ENCODE assay signal across 13 cellular contexts in the genomic region with DNA sequence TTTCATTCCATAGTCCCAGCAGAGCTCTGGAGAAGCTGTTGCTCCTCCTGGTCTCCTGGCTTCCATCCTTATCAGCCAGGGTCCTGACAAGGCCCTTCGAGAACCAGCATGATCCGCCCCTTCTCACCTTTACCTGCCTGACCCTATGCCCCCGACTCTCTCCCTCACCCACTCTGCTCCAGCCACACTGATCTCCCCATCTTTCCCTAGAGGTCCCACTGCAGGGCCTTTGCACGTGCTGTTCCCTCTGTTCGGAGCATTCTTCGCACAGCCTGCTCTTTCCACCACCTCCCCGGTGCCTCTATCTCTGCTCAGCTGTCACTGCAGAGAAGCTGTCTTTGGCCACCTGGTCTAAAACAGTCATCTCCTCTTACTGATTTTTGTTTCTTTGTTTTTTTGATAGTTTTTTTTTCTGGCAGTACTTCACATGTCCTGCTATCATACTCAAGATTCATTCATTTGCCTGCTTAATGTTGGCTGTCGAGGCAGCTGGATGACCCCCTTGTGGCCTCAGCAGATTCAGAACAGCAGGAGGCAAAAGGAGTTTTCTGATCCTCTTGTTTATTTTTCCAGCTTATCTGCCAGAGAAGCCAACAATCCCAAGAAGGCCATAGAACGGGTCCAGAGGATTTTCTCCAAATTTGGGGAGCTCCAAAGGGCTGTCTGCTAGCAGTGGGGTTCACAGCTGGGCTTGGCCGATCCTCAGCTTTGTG. TPM values are rescaled to one million over a fixed set of nuclear protein-coding genes. Genes with fewer than 3 reads are reported as not detected.
A peak's percentile ranks its signal among the peaks of the same experiment; 100 is the strongest.
DNase-seq lines count a peak whose midpoint lies in the region; ATAC-seq and TF ChIP-seq lines count a peak whose summit lies in the region.
"Had no signal": no experiment of that assay in that cellular context is flagged by ENCODE, and none has a peak within 500 bp of the region (broad histone marks: within the 10 kb centered on the region; RNA-seq: fewer than 3 reads in every experiment).

No MANE protein-coding gene starts in this region.

- TF ChIP-seq POLR2A in ovary (IDR thresholded peaks at IDR 0.05) (no peak), GM18505 (IDR thresholded peaks at IDR 0.05; ENCODE audit: borderline replicate concordance, extremely low read depth, insufficient read depth, insufficient read length) (no peak)

- H3K4me3 ChIP-seq in GM23338 (peak overlapping the region; percentile 62), Panc1 (ENCODE audit: low read depth in 2 of 2, low read length in 2 of 2) (no peak overlapping the region), ovary (no peak overlapping the region)

- TF ChIP-seq CTCF in GM23338 (conservative IDR thresholded peaks at IDR 0.05; ENCODE audit: low read depth in 2 of 2) (no peak), Panc1 (IDR thresholded peaks at IDR 0.05) (no peak), ovary (IDR thresholded peaks at IDR 0.05) (no peak)

- no peak overlapping the region for H2AFZ ChIP-seq in GM23338

- BruUV-seq in Panc1 (replicated peaks; lab: Mats Ljungman, UMichigan): no TSS peak

- H4K20me1 ChIP-seq in GM23338 (replicated peaks; ENCODE audit: insufficient read depth): no peaks in the 10 kb centered on the region

- H3K4me1 ChIP-seq in GM23338 (ENCODE audit: insufficient read depth) (peaks cover 44% of the 10 kb centered on the region), Panc1 (ENCODE audit: control insufficient read depth, insufficient read depth, low read length) (peaks cover 25% of the 10 kb centered on the region), ovary (ENCODE audit: insufficient read depth) (peaks cover 16% of the 10 kb centered on the region)

- H3K4me1 Mint-ChIP-seq in GM23338: peaks cover 45% of the 10 kb centered on the region

- 0 out of 2 replicates have a peak, but pooled peaks cover 8% of the 10 kb centered on the region for H3F3A ChIP-seq in GM23338 (replicated peaks; ENCODE audit: low read depth)

- H3K36me3 Mint-ChIP-seq in GM23338 (ENCODE audit: low read depth): peaks cover 6% of the 10 kb centered on the region; the same call in 2 of the 3 replicates
- H3K36me3 Mint-ChIP-seq: CD8-positive, alpha-beta T cell; natural killer cell treated with Interleukin-12 subunit alpha and Interleukin-12 subunit beta and Interleukin-15 and Interleukin-18, amount 100 ng/mL, for 72 hours had no signal

- H3K4me3 Mint-ChIP-seq in GM23338: peak overlapping the region; percentile 79
- H3K4me3 Mint-ChIP-seq: CD8-positive, alpha-beta T cell; natural killer cell treated with Interleukin-12 subunit alpha and Interleukin-12 subunit beta and Interleukin-15 and Interleukin-18, amount 100 ng/mL, for 72 hours had no signal

- no peaks in the 10 kb centered on the region for H3K27me3 ChIP-seq in GM23338 (ENCODE audit: insufficient read depth)
- H3K27me3 ChIP-seq in Panc1 (ENCODE audit: control insufficient read depth, insufficient read depth, low read length): no peaks in the 10 kb centered on the region
- no peaks in the 10 kb centered on the region for H3K27me3 ChIP-seq in ovary

- H3K36me3 ChIP-seq in GM23338 (ENCODE audit: insufficient read depth) (no peaks in the 10 kb centered on the region), Panc1 (ENCODE audit: control insufficient read depth, insufficient read depth, low read length) (no peaks in the 10 kb centered on the region), ovary (no peaks in the 10 kb centered on the region)

- 31 to 36% (median 32%) methylated on average over 10 of the region's 10 CpGs for WGBS in ovary, 3 donors

- peak overlapping the region; percentile 89; the same call in 1 of the 2 replicates for H3K27ac Mint-ChIP-seq in GM23338
- H3K27ac Mint-ChIP-seq: CD8-positive, alpha-beta T cell had no signal

- intact Hi-C loops in Panc1 (cut with micrococcal nuclease; ENCODE audit: unreplicated experiment): no loop called here
- intact Hi-C loops in Right ventricle myocardium superior (cut with DNase I): no loop called here
- intact Hi-C loops in ovary (cut with DNase I): no loop called here

- TF ChIP-seq EP300 in ovary (IDR thresholded peaks at IDR 0.05): no peak

- DNase-seq in GM23338 (ENCODE audit: low spot score): no peak
- DNase-seq in Panc1 (ENCODE audit: low read depth, low spot score): no peak
- no peak for DNase-seq in Right ventricle myocardium superior
- peak in 4 of 5 donors; percentile 46 to 69 (median 58) for DNase-seq in ovary
- DNase-seq in NCI-H524 treated with DMSO at 0.1 percent for 48 hours (lab: John Stamatoyannopoulos, UW): no peak
- no peak for DNase-seq in DMS53 treated with DMSO at 0.1 percent for 48 hours (lab: John Stamatoyannopoulos, UW; ENCODE audit: unreplicated experiment)
- DNase-seq: CD8-positive, alpha-beta T cell; GOT3; NCI-H146 had no signal

- no peaks in the 10 kb centered on the region for H3K9me2 ChIP-seq in GM23338 (ENCODE audit: insufficient read depth)

- no peaks in the 10 kb centered on the region for H3K9me3 Mint-ChIP-seq in GM23338
- H3K9me3 Mint-ChIP-seq: CD8-positive, alpha-beta T cell; natural killer cell treated with Interleukin-12 subunit alpha and Interleukin-12 subunit beta and Interleukin-15 and Interleukin-18, amount 100 ng/mL, for 72 hours had no signal

- in situ Hi-C loops in Panc1 (cut with HindIII; ENCODE audit: low pct_unique_long_range_greater_than_20kb, low sequenced_read_pairs): no loop called here

- CTCF ChIA-PET in Panc1 (lab: Charles Lee): interaction anchor here (0.6 kb wide), 2 partner anchors 308 to 324 kb away, joined by 4 to 10 read pairs; no protein-coding TSS in a partner anchor

- H3K4me2 ChIP-seq in GM23338: peak overlapping the region; percentile 89

- H3K27me3 Mint-ChIP-seq in GM23338 (ENCODE audit: insufficient read depth, low read depth, poor library complexity): peaks cover 16% of the 10 kb centered on the region

- POLR2A ChIA-PET in Panc1 (lab: Charles Lee): interaction anchor here (0.6 kb wide), 1 partner anchor 8 kb away, joined by 4 read pairs; no protein-coding TSS in a partner anchor

- ATAC-seq in GM23338 (no peak), Panc1 (no peak; the same call in 1 of the 2 replicates), Right ventricle myocardium superior (ENCODE audit: poor library complexity) (peak; percentile 20), GM18505 (IDR thresholded peaks at IDR 0.05; ENCODE audit: unreplicated experiment) (no peak), esophagus mucosa (no peak)
- ATAC-seq: CD8-positive, alpha-beta T cell had no signal

- H3K79me2 ChIP-seq in GM23338 (replicated peaks; ENCODE audit: insufficient read depth): peaks cover 25% of the 10 kb centered on the region

- H3K9me3 ChIP-seq in Panc1 (ENCODE audit: control insufficient read depth, insufficient read depth, low read depth, low read length) (no peaks in the 10 kb centered on the region), ovary (no peaks in the 10 kb centered on the region)

- H3K27ac ChIP-seq in GM23338 (ENCODE audit: low read depth): peak overlapping the region; percentile 99
- peak overlapping the region; percentile 56; the same call in 1 of the 2 replicates for H3K27ac ChIP-seq in Panc1 (ENCODE audit: low read length)
- peak overlapping the region; percentile 73 to 94 for H3K27ac ChIP-seq in ovary
- H3K27ac ChIP-seq: epithelial cell of prostate had no signal

TF ChIP-seq in GM23338, 12 proteins besides CTCF, POLR2A, EP300 and RAD21 (continues in another document):
- no peak for TF ChIP-seq CREB1 (CRISPR knock-in tag; IDR thresholded peaks at IDR 0.05; ENCODE audit: low read depth)
- no peak for TF ChIP-seq POLR2AphosphoS5 (IDR thresholded peaks at IDR 0.05; ENCODE audit: low read depth)
- no peak for TF ChIP-seq EZH2 (IDR thresholded peaks at IDR 0.05; ENCODE audit: low read depth, unreplicated experiment)
- TF ChIP-seq ZNF331 (CRISPR knock-in tag; IDR thresholded peaks at IDR 0.05; ENCODE audit: low read depth): no peak
- TF ChIP-seq, protein P1, sequence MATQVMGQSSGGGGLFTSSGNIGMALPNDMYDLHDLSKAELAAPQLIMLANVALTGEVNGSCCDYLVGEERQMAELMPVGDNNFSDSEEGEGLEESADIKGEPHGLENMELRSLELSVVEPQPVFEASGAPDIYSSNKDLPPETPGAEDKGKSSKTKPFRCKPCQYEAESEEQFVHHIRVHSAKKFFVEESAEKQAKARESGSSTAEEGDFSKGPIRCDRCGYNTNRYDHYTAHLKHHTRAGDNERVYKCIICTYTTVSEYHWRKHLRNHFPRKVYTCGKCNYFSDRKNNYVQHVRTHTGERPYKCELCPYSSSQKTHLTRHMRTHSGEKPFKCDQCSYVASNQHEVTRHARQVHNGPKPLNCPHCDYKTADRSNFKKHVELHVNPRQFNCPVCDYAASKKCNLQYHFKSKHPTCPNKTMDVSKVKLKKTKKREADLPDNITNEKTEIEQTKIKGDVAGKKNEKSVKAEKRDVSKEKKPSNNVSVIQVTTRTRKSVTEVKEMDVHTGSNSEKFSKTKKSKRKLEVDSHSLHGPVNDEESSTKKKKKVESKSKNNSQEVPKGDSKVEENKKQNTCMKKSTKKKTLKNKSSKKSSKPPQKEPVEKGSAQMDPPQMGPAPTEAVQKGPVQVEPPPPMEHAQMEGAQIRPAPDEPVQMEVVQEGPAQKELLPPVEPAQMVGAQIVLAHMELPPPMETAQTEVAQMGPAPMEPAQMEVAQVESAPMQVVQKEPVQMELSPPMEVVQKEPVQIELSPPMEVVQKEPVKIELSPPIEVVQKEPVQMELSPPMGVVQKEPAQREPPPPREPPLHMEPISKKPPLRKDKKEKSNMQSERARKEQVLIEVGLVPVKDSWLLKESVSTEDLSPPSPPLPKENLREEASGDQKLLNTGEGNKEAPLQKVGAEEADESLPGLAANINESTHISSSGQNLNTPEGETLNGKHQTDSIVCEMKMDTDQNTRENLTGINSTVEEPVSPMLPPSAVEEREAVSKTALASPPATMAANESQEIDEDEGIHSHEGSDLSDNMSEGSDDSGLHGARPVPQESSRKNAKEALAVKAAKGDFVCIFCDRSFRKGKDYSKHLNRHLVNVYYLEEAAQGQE (IDR thresholded peaks at IDR 0.05; ENCODE audit: unreplicated experiment): no peak
- no peak for TF ChIP-seq JUNB (IDR thresholded peaks at IDR 0.05; ENCODE audit: unreplicated experiment)
- TF ChIP-seq ZNF114 (CRISPR knock-in tag; IDR thresholded peaks at IDR 0.05): no peak
- no peak for TF ChIP-seq STAT1 (IDR thresholded peaks at IDR 0.05; ENCODE audit: unreplicated experiment)

RNA-seq across cellular contexts. Expression of gene PTGIS, which starts 1.6 kb away (rescaled TPM):
- total RNA-seq in GM23338 (2014; rRNA removed; shearing (Covaris generic)): 28.7 and 29.0 TPM in 2 replicates
- 6.6 and 7.5 TPM in 2 replicates for polyA plus RNA-seq in GM23338 (2016; fragmentation: Nextera tagmentation; extraction: Ambion mirVana)
- total RNA-seq in Panc1 (2021; ENCODE audit: unreplicated experiment): 4.4 TPM
- polyA plus RNA-seq in Panc1 (2012; ENCODE audit: insufficient read length): 8.5 TPM
- 26.9 TPM for total RNA-seq in Right ventricle myocardium superior
- total RNA-seq in ovary: 100 to 1,000 TPM in 5 of 7 donors, 10 to 100 TPM in 2; 38.3 to 221 (median 160) TPM
- polyA plus RNA-seq in ovary: 100 to 1,000 TPM in 1 of 2 donors, 10 to 100 TPM in 1; 42.4 to 130 TPM
- total RNA-seq in esophagus mucosa: 2.9 TPM
- total RNA-seq: CD8-positive, alpha-beta T cell had no signal

Comparison
In these comparisons a context has a peak if more than half of its experiments do, and no peak if none do; other contexts are left out.
1. DNase-seq: peak in ovary (4 of 5); none in GM23338 (single experiment), Panc1 (single experiment), Right ventricle myocardium superior (single experiment), NCI-H524 treated with DMSO at 0.1 percent for 48 hours (single experiment) and DMS53 treated with DMSO at 0.1 percent for 48 hours (single experiment).
2. Peak in every context shown above with its lines, with median percentiles within 50 percentile points of each other: H3K27ac ChIP-seq.